ENCODE assay signal across 19 cellular contexts in the genomic region with DNA sequence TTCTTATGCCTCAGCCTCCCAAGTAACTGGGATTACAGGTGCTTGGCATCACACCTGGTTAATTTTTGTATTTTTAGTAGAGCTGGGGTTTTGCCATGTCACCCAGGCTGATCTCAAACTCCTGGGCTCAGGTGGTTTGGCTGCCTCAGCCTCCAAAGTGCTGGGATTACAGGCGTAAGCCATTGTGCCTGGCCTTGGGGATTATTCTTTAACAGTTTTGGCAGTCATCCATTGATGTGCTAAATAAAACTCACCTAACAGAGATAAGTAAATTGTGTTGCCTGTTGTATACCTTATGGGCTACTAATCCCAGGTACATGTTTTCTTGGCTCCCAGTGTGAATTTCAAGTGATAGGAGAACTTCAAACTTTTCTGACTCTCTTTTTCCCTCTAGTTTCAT. TPM values are rescaled to one million over a fixed set of nuclear protein-coding genes. Genes with fewer than 3 reads are reported as not detected.
DNase-seq lines count a peak whose midpoint lies in the region; ATAC-seq and TF ChIP-seq lines count a peak whose summit lies in the region.
"Had no signal": no experiment of that assay in that cellular context is flagged by ENCODE, and none has a peak within 500 bp of the region (broad histone marks: within the 10 kb centered on the region; RNA-seq: fewer than 3 reads in every experiment).

No MANE protein-coding gene starts in this region.

- ATAC-seq in left lobe of liver (peak; percentile 36), GM21717 (IDR thresholded peaks at IDR 0.05; ENCODE audit: unreplicated experiment) (no peak)

- H3K79me2 ChIP-seq in Loucy (ENCODE audit: insufficient read depth, low read length), result no peaks in the 10 kb centered on the region

- TF ChIP-seq CTCF in Loucy (conservative IDR thresholded peaks at IDR 0.05; ENCODE audit: low read length), result no peak
- TF ChIP-seq CTCF in VCaP (conservative IDR thresholded peaks at IDR 0.05), result no peak
- no peak for TF ChIP-seq CTCF in WERI-Rb-1 (IDR thresholded peaks at IDR 0.05; ENCODE audit: low read depth, low read length)

- H3F3A ChIP-seq in Loucy (ENCODE audit: low read depth), result no peaks in the 10 kb centered on the region

- no peak for DNase-seq in left lobe of liver (ENCODE audit: low spot score)
- DNase-seq in activated CD4-positive, alpha-beta T cell treated with anti-CD3 and anti-CD28 coated beads for 1 hour, result no peak
- no peak for DNase-seq in WERI-Rb-1
- DNase-seq: C1 segment of cervical spinal cord; Calu3; CD4-positive, alpha-beta memory T cell; COR-L47; DMS53; DMS79 treated with DMSO at 0.1 percent for 48 hours; GF-D8; GOT3; HFFc6 had no signal

- H3K9me3 ChIP-seq in Loucy (ENCODE audit: insufficient read depth, low read depth, low read length) (no peaks in the 10 kb centered on the region), mucosa of rectum (ENCODE audit: control insufficient read depth in 2 of 2, low read length in 2 of 2) (no peaks in the 10 kb centered on the region), WERI-Rb-1 (ENCODE audit: severe bottlenecking) (no peaks in the 10 kb centered on the region)
- H3K9me3 ChIP-seq: HAP-1 had no signal

- no peak overlapping the region for H3K4me2 ChIP-seq in Loucy (ENCODE audit: low read depth, low read length, poor library complexity, severe bottlenecking)

- no peak overlapping the region for H3K4me3 ChIP-seq in Loucy (ENCODE audit: low read length, poor library complexity, severe bottlenecking)
- H3K4me3 ChIP-seq in mucosa of rectum (ENCODE audit: low read length in 2 of 2), result no peak overlapping the region
- no peak overlapping the region for H3K4me3 ChIP-seq in WERI-Rb-1 (ENCODE audit: low read depth, low read length)
- H3K4me3 ChIP-seq: HAP-1 had no signal

- H3K27me3 ChIP-seq in Loucy (ENCODE audit: insufficient read depth, low read length, poor library complexity, severe bottlenecking), result no peaks in the 10 kb centered on the region
- no peaks in the 10 kb centered on the region for H3K27me3 ChIP-seq in mucosa of rectum (ENCODE audit: control insufficient read depth in 2 of 2, insufficient read depth in 2 of 2, low read length in 2 of 2)
- H3K27me3 ChIP-seq in WERI-Rb-1 (ENCODE audit: insufficient read depth, low read depth, severe bottlenecking), result no peaks in the 10 kb centered on the region

- H4K20me1 ChIP-seq in Loucy (ENCODE audit: insufficient read depth, low read length, poor library complexity, severe bottlenecking), result no peaks in the 10 kb centered on the region

- no peak overlapping the region for H3K9ac ChIP-seq in Loucy (ENCODE audit: low read depth, low read length, poor library complexity, severe bottlenecking)
- no peak overlapping the region for H3K9ac ChIP-seq in mucosa of rectum (ENCODE audit: low read depth in 1 of 2, low read length in 2 of 2)

- peaks cover 44% of the 10 kb centered on the region for H3K4me1 ChIP-seq in Loucy (ENCODE audit: insufficient read depth, low read length, poor library complexity, severe bottlenecking)
- peaks cover 2 to 5% of the 10 kb centered on the region in 2 donors for H3K4me1 ChIP-seq in mucosa of rectum (ENCODE audit: control insufficient read depth in 2 of 2, insufficient read depth in 2 of 2, low read length in 2 of 2)
- H3K4me1 ChIP-seq: HAP-1 had no signal

- no peaks in the 10 kb centered on the region for H3K9me2 ChIP-seq in Loucy (replicated peaks; ENCODE audit: low read depth, low read length)

- H3K27ac ChIP-seq in VCaP (peak overlapping the region; percentile 76), mucosa of rectum (ENCODE audit: low read depth in 2 of 2, low read length in 2 of 2) (peak overlapping the region; percentile 5 to 59), WERI-Rb-1 (no peak overlapping the region)

- H2AFZ ChIP-seq in Loucy (ENCODE audit: low read length), result peak overlapping the region; percentile 57; the same call in 1 of the 2 replicates

- H3K36me3 ChIP-seq in Loucy (ENCODE audit: insufficient read depth, low read length) (no peaks in the 10 kb centered on the region), mucosa of rectum (ENCODE audit: control insufficient read depth in 2 of 2, insufficient read depth in 2 of 2, low read length in 2 of 2) (no peaks in the 10 kb centered on the region), WERI-Rb-1 (no peaks in the 10 kb centered on the region)
- H3K36me3 ChIP-seq: HAP-1 had no signal

RNA-seq across cellular contexts. Expression of gene PDE4B, which starts 35.2 kb away (rescaled TPM):
- 2.4 TPM for total RNA-seq in left lobe of liver
- total RNA-seq: A172, G401 had no signal
